ENCODE assay signal across 6 cellular contexts in genomic region chrX:48956728-48957414, GRCh38. TPM values are rescaled to one million over a fixed set of nuclear protein-coding genes. Genes with fewer than 3 reads are reported as not detected.
DNase-seq lines count a peak whose midpoint lies in the region; ATAC-seq and TF ChIP-seq lines count a peak whose summit lies in the region.

No MANE protein-coding gene starts in this region.

- peak overlapping the region; percentile 67 to 90 for H3K9ac ChIP-seq in duodenal mucosa (ENCODE audit: low read depth in 1 of 2, low read length in 2 of 2)
- H3K9ac ChIP-seq in rectal smooth muscle tissue (ENCODE audit: low read length), result peak overlapping the region; percentile 25

- CTCF ChIA-PET in CD4-positive, alpha-beta T cell (lab: Charles Lee), result interaction anchor here (1.0 to 1.7 kb wide), 3 partner anchors 11 to 66 kb away, joined by 3 to 4 read pairs (median 3); partner anchors contain the start of gene KCND1
- CTCF ChIA-PET in RWPE1 (lab: Yijun Ruan, JAX), result no interaction called here

- peaks cover 58% of the 10 kb centered on the region for H3K36me3 Mint-ChIP-seq in CD4-positive, alpha-beta T cell (ENCODE audit: low read depth)

- H3K27ac Mint-ChIP-seq in CD4-positive, alpha-beta T cell, result peak overlapping the region; percentile 99

- peak overlapping the region; percentile 88 for H3K4me3 Mint-ChIP-seq in CD4-positive, alpha-beta T cell

- TF ChIP-seq CTCF in CD4-positive, alpha-beta T cell (IDR thresholded peaks at IDR 0.05), result no peak
- no peak for TF ChIP-seq CTCF in RWPE1 (conservative IDR thresholded peaks at IDR 0.05; ENCODE audit: low read depth)

- POLR2A ChIA-PET in CD4-positive, alpha-beta T cell (lab: Charles Lee), result interaction anchor here (0.5 to 5.4 kb wide), 15 partner anchors 18 to 809 kb away, joined by 3 to 150 read pairs (median 22); partner anchors contain the start of genes GRIPAP1, HDAC6, PIM2 and PQBP1
- POLR2A ChIA-PET in RWPE1 (lab: Yijun Ruan, JAX; ENCODE audit: low non-redundant PET), result no interaction called here

- ATAC-seq in CD4-positive, alpha-beta T cell (ENCODE audit: poor library complexity), result peak; percentile 15

- peaks cover 43 to 53% of the 10 kb centered on the region in 2 donors for H3K4me1 ChIP-seq in duodenal mucosa (ENCODE audit: control insufficient read depth in 1 of 2, insufficient read depth in 2 of 2, low read length in 2 of 2)
- H3K4me1 ChIP-seq in rectal smooth muscle tissue (ENCODE audit: control insufficient read depth, insufficient read depth, low read length), result peaks cover 8% of the 10 kb centered on the region

- intact Hi-C loops in CD4-positive, alpha-beta T cell (cut with DNase I, micrococcal nuclease), result loop anchor here (1.0 to 10.0 kb wide), 7 partner anchors 40 to 360 kb away; partner anchors contain the start of genes HDAC6 (in 2 of the 2), GRIPAP1 (in 1 of the 2), PIM2 (in 1 of the 2) and TFE3 (in 1 of the 2)

- no peaks in the 10 kb centered on the region for H3K27me3 ChIP-seq in CD4-positive, alpha-beta T cell (ENCODE audit: control insufficient read depth, insufficient read depth, low read length)
- H3K27me3 ChIP-seq in duodenal mucosa (ENCODE audit: control insufficient read depth in 1 of 2, insufficient read depth in 2 of 2, low read length in 2 of 2), result no peaks in the 10 kb centered on the region
- no peaks in the 10 kb centered on the region for H3K27me3 ChIP-seq in rectal smooth muscle tissue (ENCODE audit: control insufficient read depth, insufficient read depth, low read length)

- no peaks in the 10 kb centered on the region for H3K27me3 Mint-ChIP-seq in CD4-positive, alpha-beta T cell

- peak overlapping the region; percentile 68 for H3K27ac ChIP-seq in CD4-positive, alpha-beta T cell (ENCODE audit: low read depth, low read length)
- H3K27ac ChIP-seq in RWPE1, result peak overlapping the region; percentile 93
- peak overlapping the region; percentile 50 for H3K27ac ChIP-seq in duodenal mucosa (ENCODE audit: low read depth, low read length)
- peak overlapping the region; percentile 73 for H3K27ac ChIP-seq in rectal smooth muscle tissue (ENCODE audit: low read depth, low read length)

- no peaks in the 10 kb centered on the region for H3K9me3 Mint-ChIP-seq in CD4-positive, alpha-beta T cell

- peak overlapping the region; percentile 72 to 75 for H3K4me3 ChIP-seq in duodenal mucosa (ENCODE audit: low read depth in 1 of 2, low read length in 2 of 2)
- peak overlapping the region; percentile 69 for H3K4me3 ChIP-seq in rectal smooth muscle tissue (ENCODE audit: low read length)

- H3K9me3 ChIP-seq in CD4-positive, alpha-beta T cell (ENCODE audit: control insufficient read depth, low read length), result no peaks in the 10 kb centered on the region
- no peaks in the 10 kb centered on the region for H3K9me3 ChIP-seq in duodenal mucosa (ENCODE audit: control insufficient read depth in 1 of 2, low read length in 2 of 2)

- DNase-seq in CD4-positive, alpha-beta T cell, result peak in 7 of 10 experiments; percentile 27 to 64 (median 45)
- DNase-seq in RWPE1 (ENCODE audit: low spot score), result no peak
- no peak for DNase-seq in ACHN
- DNase-seq in globus pallidus (ENCODE audit: low spot score), result no peak

- in situ Hi-C loops in ACHN (cut with HindIII; ENCODE audit: low pct_ligation_motif_present, low pct_unique_long_range_greater_than_20kb, low sequenced_read_pairs), result no loop called here

- H3K4me1 Mint-ChIP-seq in CD4-positive, alpha-beta T cell (ENCODE audit: low read depth), result peaks cover 62% of the 10 kb centered on the region

- peaks cover 4 to 14% of the 10 kb centered on the region in 2 donors for H3K36me3 ChIP-seq in duodenal mucosa (ENCODE audit: control insufficient read depth in 1 of 2, insufficient read depth in 2 of 2, low read length in 2 of 2)
- H3K36me3 ChIP-seq in rectal smooth muscle tissue (ENCODE audit: control insufficient read depth, insufficient read depth, low read length), result no peaks in the 10 kb centered on the region

RNA-seq across cellular contexts. Expression of gene OTUD5, which starts 0.5 kb away (rescaled TPM):
- 10 to 100 TPM; 81.3 to 92.1 TPM for total RNA-seq in CD4-positive, alpha-beta T cell

RNA-seq across cellular contexts. Expression of gene KCND1, which starts 14.8 kb away (rescaled TPM):
- 1 to 10 TPM; 1.5 to 2.7 TPM for total RNA-seq in CD4-positive, alpha-beta T cell

RNA-seq across cellular contexts. Expression of gene PIM2, which starts 38.0 kb away (rescaled TPM):
- 100 to 1,000 TPM; 212 to 225 TPM for total RNA-seq in CD4-positive, alpha-beta T cell

RNA-seq across cellular contexts. Expression of gene GRIPAP1, which starts 45.2 kb away (rescaled TPM):
- total RNA-seq in CD4-positive, alpha-beta T cell, result 100 to 1,000 TPM; 100 to 101 TPM

RNA-seq across cellular contexts. Expression of gene SLC35A2, which starts 45.4 kb away (rescaled TPM):
- 10 to 100 TPM; 19.1 to 21.8 TPM for total RNA-seq in CD4-positive, alpha-beta T cell

Comparison
In these comparisons a context has a peak if more than half of its experiments do, and no peak if none do; other contexts are left out.
1. DNase-seq: peak in CD4-positive, alpha-beta T cell (7 of 10); none in RWPE1 (single experiment), ACHN (single experiment) and globus pallidus (single experiment).
2. Peak in every context shown above with its lines, with median percentiles within 50 percentile points of each other: H3K27ac ChIP-seq.